ENCODE assay signal across 9 cellular contexts in the genomic region with DNA sequence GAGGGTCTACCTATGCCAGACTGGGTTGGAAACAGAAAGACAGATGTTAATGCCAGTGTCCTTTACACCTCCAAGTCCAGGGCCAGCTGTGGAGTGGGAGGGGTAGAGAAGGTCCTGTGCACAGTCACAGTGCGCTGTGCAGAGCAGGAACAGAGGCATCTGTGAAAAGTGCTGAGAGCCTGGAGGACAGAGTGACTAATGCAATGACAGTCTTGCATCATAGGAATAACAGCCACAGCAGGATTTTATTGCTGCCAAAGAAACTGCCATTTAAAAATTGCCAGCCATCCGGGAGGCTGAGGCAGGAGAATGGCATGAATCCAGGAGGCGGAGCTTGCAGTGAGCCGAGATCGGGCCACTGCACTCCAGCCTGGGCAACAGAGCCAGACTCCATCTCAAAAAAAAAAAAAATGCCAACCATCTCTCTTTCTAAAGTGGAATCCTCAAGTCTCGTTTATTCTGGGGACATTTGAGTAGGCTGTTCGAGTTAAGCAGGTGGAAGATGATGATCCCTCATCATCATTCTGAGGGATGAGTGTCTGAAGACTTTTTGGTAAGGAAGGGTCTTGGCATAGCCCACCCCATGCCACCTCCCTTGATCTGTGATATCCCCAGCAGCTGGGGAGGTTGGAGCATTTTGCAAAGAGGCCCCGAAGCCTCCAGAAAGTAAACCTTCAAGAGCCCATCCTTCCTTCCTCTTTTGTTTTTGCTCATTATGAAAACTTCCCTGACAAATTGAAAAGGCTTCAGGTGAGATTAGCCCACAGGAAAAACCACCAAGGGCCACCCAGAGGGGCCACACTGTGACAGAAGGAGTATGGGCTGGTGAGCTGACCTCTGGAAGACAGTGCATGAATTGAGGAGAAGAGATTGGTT. TPM values are rescaled to one million over a fixed set of nuclear protein-coding genes. Genes with fewer than 3 reads are reported as not detected.
DNase-seq lines count a peak whose midpoint lies in the region; FAIRE-seq and TF ChIP-seq lines count a peak whose summit lies in the region.
"Had no signal": no experiment of that assay in that cellular context is flagged by ENCODE, and none has a peak within 500 bp of the region (broad histone marks: within the 10 kb centered on the region; RNA-seq: fewer than 3 reads in every experiment).

No MANE protein-coding gene starts in this region.

- H3K4me1 ChIP-seq in sigmoid colon (no peaks in the 10 kb centered on the region), esophagus muscularis mucosa (peaks cover 0 to 16% (median 6%) of the 10 kb centered on the region in 4 donors)

- DNase-seq in GM12891 (ENCODE audit: insufficient read length, low spot score) (no peak), NCI-H460 (ENCODE audit: extremely low read depth, low read depth) (peak; percentile 37), ecto neural progenitor cell (ENCODE audit: low spot score) (peak; percentile 25), sigmoid colon (peak; percentile 66), NCI-H2107 treated with DMSO at 0.1 percent for 48 hours (lab: John Stamatoyannopoulos, UW; ENCODE audit: unreplicated experiment) (no peak), iPS-NIHi7 (ENCODE audit: extremely low spot score) (no peak), esophagus muscularis mucosa (ENCODE audit: extremely low spot score) (no peak)
- DNase-seq: naive B cell had no signal

- no peak for TF ChIP-seq CTCF in sigmoid colon (IDR thresholded peaks at IDR 0.05)
- no peak for TF ChIP-seq CTCF in esophagus muscularis mucosa (IDR thresholded peaks at IDR 0.05)

- H3K27ac ChIP-seq in sigmoid colon = peak overlapping the region in 2 of 4 donors; percentile 35 to 60
- no peak overlapping the region for H3K27ac ChIP-seq in esophagus muscularis mucosa (replicated peaks in 1 of 4)

- H3K27me3 ChIP-seq in sigmoid colon = peaks cover 0 to 3% (median 0%) of the 10 kb centered on the region in 3 donors
- peaks cover 0 to 2% (median 0%) of the 10 kb centered on the region in 4 donors for H3K27me3 ChIP-seq in esophagus muscularis mucosa

- peak; percentile 9 for FAIRE-seq in GM12891 (lab: Jason Lieb, UNC)

- H3K36me3 ChIP-seq in sigmoid colon = no peaks in the 10 kb centered on the region
- no peaks in the 10 kb centered on the region for H3K36me3 ChIP-seq in esophagus muscularis mucosa

- TF ChIP-seq EP300 in sigmoid colon (IDR thresholded peaks at IDR 0.05) (no peak), esophagus muscularis mucosa (IDR thresholded peaks at IDR 0.05) (no peak)

- H3K9me3 ChIP-seq in sigmoid colon (no peaks in the 10 kb centered on the region), esophagus muscularis mucosa (no peaks in the 10 kb centered on the region)

- intact Hi-C loops in sigmoid colon (cut with DNase I) = no loop called here
- intact Hi-C loops in esophagus muscularis mucosa (cut with DNase I) = no loop called here

- H3K4me3 ChIP-seq in sigmoid colon = no peak overlapping the region
- H3K4me3 ChIP-seq in esophagus muscularis mucosa = no peak overlapping the region

- 54 to 70% methylated on average over 8 of the region's 8 CpGs for WGBS in sigmoid colon, 2 donors
- whole genome bisulfite sequencing in esophagus muscularis mucosa = 60% methylated on average over 8 of the region's 8 CpGs

- TF ChIP-seq POLR2A in GM12891 (IDR thresholded peaks at IDR 0.05; ENCODE audit: low read depth, low read length) = no peak
- TF ChIP-seq POLR2A in sigmoid colon (IDR thresholded peaks at IDR 0.05) = no peak
- TF ChIP-seq POLR2A in esophagus muscularis mucosa (IDR thresholded peaks at IDR 0.05; ENCODE audit: low read depth) = no peak

TF ChIP-seq in GM12891, 5 proteins besides CTCF, POLR2A, EP300 and RAD21:
- TF ChIP-seq PAX5 (IDR thresholded peaks at IDR 0.05; ENCODE audit: insufficient read depth, low read length, severe bottlenecking) (no peak), SPI1 (IDR thresholded peaks at IDR 0.05; ENCODE audit: low read depth, low read length) (no peak)

RNA-seq across cellular contexts. Expression of a gene that starts 7.7 kb away (rescaled TPM):
- polyA plus RNA-seq in GM12891 (2012; ENCODE audit: low read depth, missing spikeins) = not detected
- not detected in 2 replicates for total RNA-seq in NCI-H460 (2014; rRNA removed; shearing (Covaris generic))
- polyA plus RNA-seq in NCI-H460 (2014; cell fraction: nucleus; rRNA removed) = not detected in 2 replicates
- total RNA-seq in sigmoid colon = 1 to 10 TPM; 1.1 to 3.1 (median 1.9) TPM
- polyA plus RNA-seq in sigmoid colon = 1 to 10 TPM in 2 of 3 donors, under 1 TPM in 1; 0.69 to 2.1 (median 1.2) TPM
- total RNA-seq in esophagus muscularis mucosa = 1 to 10 TPM in 3 of 4 donors, under 1 TPM in 1; 0.46 to 6.0 (median 2.3) TPM
- total RNA-seq: WTC11 had no signal

RNA-seq across cellular contexts. Expression of a gene that starts 9.1 kb away (rescaled TPM):
- 0.08 TPM for polyA plus RNA-seq in GM12891 (2012; ENCODE audit: low read depth, missing spikeins)
- 0.12 TPM in 1 of 2 replicates, not detected in the other for total RNA-seq in NCI-H460 (2014; rRNA removed; shearing (Covaris generic))
- not detected in 2 replicates for polyA plus RNA-seq in NCI-H460 (2014; cell fraction: nucleus; rRNA removed)
- total RNA-seq in sigmoid colon (1 to 10 TPM in 2 of 4 donors, under 1 TPM in 1, not detected in 1; 0.36 to 2.0 (median 1.2) TPM), esophagus muscularis mucosa (1 to 10 TPM in 1 of 4 donors, under 1 TPM in 3; 0.39 to 3.0 (median 0.44) TPM)
- 1 to 10 TPM in 1 of 3 donors, under 1 TPM in 2; 0.60 to 3.9 (median 0.69) TPM for polyA plus RNA-seq in sigmoid colon
- total RNA-seq: WTC11 had no signal

RNA-seq across cellular contexts. Expression of a gene that starts 45.4 kb away (rescaled TPM):
- polyA plus RNA-seq in GM12891 (2012; ENCODE audit: low read depth, missing spikeins) = 1.6 TPM
- not detected in 2 replicates for total RNA-seq in NCI-H460 (2014; rRNA removed; shearing (Covaris generic))
- polyA plus RNA-seq in NCI-H460 (2014; cell fraction: nucleus; rRNA removed) = not detected in 2 replicates
- total RNA-seq in sigmoid colon (1 to 10 TPM in 1 of 4 donors, under 1 TPM in 2, not detected in 1; 0.71 to 3.0 (median 0.99) TPM), esophagus muscularis mucosa (1 to 10 TPM; 1.1 to 3.0 (median 2.0) TPM)
- 10 to 100 TPM in 1 of 3 donors, 1 to 10 TPM in 2; 3.0 to 11.2 (median 4.4) TPM for polyA plus RNA-seq in sigmoid colon
- total RNA-seq: WTC11 had no signal

Comparison
In these comparisons a context has a peak if more than half of its experiments do, and no peak if none do; other contexts are left out.
1. DNase-seq: peak in NCI-H460 (single experiment), ecto neural progenitor cell (single experiment) and sigmoid colon (single experiment); none in GM12891 (single experiment), NCI-H2107 treated with DMSO at 0.1 percent for 48 hours (single experiment), iPS-NIHi7 (single experiment) and esophagus muscularis mucosa (single experiment).